ENCODE assay signal across 9 cellular contexts in the genomic region with DNA sequence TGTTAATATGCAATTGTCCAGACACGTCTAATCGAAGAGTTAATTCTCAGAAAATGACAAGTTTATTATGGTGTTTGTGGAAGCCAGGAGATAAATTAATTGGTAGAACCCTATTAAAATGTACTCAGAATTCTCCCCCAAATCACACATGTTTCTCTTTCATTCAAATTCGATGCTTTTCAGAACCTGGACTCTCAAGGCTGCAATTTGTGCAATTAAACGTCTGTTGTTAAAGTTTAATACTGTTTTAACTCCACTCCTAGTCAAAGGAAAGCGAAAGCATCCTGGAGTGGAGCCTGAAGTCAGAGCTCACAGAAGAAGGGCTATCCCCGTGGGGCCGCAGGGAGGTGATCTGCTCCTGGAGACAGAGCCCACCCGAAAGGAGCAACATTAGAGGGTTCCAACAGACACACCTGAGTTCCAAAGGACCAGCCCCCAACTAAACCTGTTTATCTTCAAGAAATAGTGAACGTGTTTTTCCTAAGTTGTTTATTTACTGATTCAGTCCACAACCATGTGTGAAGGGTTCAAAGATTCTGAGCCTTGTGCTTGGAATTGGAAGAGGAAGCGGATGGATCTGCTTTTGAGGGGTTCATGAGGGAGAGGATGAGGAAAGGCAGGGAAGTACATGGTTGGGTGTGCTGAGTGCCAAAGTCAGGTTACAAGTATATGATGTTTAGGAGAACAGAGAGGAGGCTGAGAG.
A peak's percentile ranks its signal among the peaks of the same experiment; 100 is the strongest.
DNase-seq lines count a peak whose midpoint lies in the region; ATAC-seq and TF ChIP-seq lines count a peak whose summit lies in the region.
"Had no signal": no experiment of that assay in that cellular context is flagged by ENCODE, and none has a peak within 500 bp of the region (broad histone marks: within the 10 kb centered on the region; RNA-seq: fewer than 3 reads in every experiment).

No MANE protein-coding gene starts in this region.

- no peak for ATAC-seq in HG02678 (IDR thresholded peaks at IDR 0.05; ENCODE audit: unreplicated experiment)

- H3K4me1 ChIP-seq in SJSA1 (replicated peaks) (peaks cover 29% of the 10 kb centered on the region), parathyroid adenoma (no peaks in the 10 kb centered on the region)

- H3K9ac ChIP-seq in parathyroid adenoma: no peak overlapping the region

- H3K36me3 ChIP-seq in SJSA1: no peaks in the 10 kb centered on the region
- H3K36me3 ChIP-seq in parathyroid adenoma (ENCODE audit: control insufficient read depth, insufficient read depth, low read length): no peaks in the 10 kb centered on the region

- H3K79me2 ChIP-seq in parathyroid adenoma: no peaks in the 10 kb centered on the region

- H3K4me2 ChIP-seq in parathyroid adenoma (ENCODE audit: low read length): peak overlapping the region; percentile 71

- TF ChIP-seq CTCF in fibroblast of pulmonary artery (IDR thresholded peaks at IDR 0.05; ENCODE audit: low read length, missing control alignments) (no peak), parathyroid adenoma (IDR thresholded peaks at IDR 0.05) (no peak)

- peak overlapping the region; percentile 80 for H3K27ac ChIP-seq in SJSA1
- H3K27ac ChIP-seq in parathyroid adenoma: no peak overlapping the region
- H3K27ac ChIP-seq: epithelial cell of prostate had no signal

- H3K9me3 ChIP-seq in SJSA1 (replicated peaks): no peaks in the 10 kb centered on the region
- no peaks in the 10 kb centered on the region for H3K9me3 ChIP-seq in parathyroid adenoma (ENCODE audit: control insufficient read depth, low read length)

- peak; percentile 55 for DNase-seq in Daoy (ENCODE audit: low read depth)
- peak; percentile 56 to 74 for DNase-seq in SJSA1 (ENCODE audit: low read depth in 1 of 2, low spot score in 2 of 2)
- peak; percentile 32 for DNase-seq in fibroblast of pulmonary artery (ENCODE audit: low read depth)
- DNase-seq in HPDE6-E6E7 (ENCODE audit: extremely low spot score): no peak
- DNase-seq in NCI-H510A treated with DMSO at 0.1 percent for 48 hours (lab: John Stamatoyannopoulos, UW): no peak
- DNase-seq in NCI-H187 (lab: John Stamatoyannopoulos, UW): no peak

- no peaks in the 10 kb centered on the region for H3K27me3 ChIP-seq in SJSA1 (replicated peaks)
- H3K27me3 ChIP-seq in parathyroid adenoma (ENCODE audit: control insufficient read depth, insufficient read depth, low read length): no peaks in the 10 kb centered on the region

- peak overlapping the region; percentile 72 for H2AFZ ChIP-seq in parathyroid adenoma

- peak overlapping the region; percentile 44 for H3K4me3 ChIP-seq in SJSA1
- H3K4me3 ChIP-seq in fibroblast of pulmonary artery (replicated peaks; ENCODE audit: low read depth, low read length): peak overlapping the region; percentile 62
- peak overlapping the region; percentile 51 for H3K4me3 ChIP-seq in parathyroid adenoma (ENCODE audit: low read depth, low read length)

Comparison
In these comparisons a context has a peak if more than half of its experiments do, and no peak if none do; other contexts are left out.
1. DNase-seq: peak in Daoy (single experiment), SJSA1 (2 of 2) and fibroblast of pulmonary artery (single experiment); none in HPDE6-E6E7 (single experiment), NCI-H510A treated with DMSO at 0.1 percent for 48 hours (single experiment) and NCI-H187 (0 of 2).
2. Peak in every context shown above with its lines, with median percentiles within 50 percentile points of each other: H3K4me3 ChIP-seq.